ENCODE assay signal across 20 cellular contexts in the genomic region with DNA sequence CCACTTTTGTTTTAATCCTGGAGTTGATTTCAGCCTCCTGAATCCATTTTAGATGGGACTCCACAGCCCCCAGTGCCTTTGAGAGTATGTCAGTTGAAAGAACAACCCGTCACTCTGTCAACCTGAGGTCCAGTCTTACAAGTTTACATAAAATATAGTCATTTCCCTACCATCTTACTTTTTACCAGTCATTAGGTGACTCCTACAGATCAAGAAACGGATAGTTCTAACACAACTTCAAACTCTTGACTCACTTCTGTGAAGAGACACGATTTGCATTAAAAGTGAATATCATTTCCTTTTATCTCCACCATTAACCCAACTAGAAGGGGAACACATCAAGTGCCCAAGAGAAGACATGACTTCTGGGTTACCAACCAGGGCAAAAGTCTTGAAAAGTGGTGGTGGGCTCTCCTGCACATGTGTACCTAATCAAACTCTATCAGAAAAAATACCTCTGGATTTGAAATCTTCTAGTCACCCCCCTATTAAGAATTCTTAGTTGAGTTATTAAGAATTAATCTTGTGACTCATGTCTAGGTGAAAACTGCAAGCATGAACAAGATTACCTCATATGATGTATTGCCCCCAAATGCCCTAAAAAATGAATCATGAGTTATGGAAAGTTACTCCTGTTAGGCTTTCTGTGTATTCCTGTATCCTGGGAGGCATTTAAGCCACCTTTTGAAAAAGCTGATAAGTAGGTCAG.
DNase-seq lines count a peak whose midpoint lies in the region; ATAC-seq and TF ChIP-seq lines count a peak whose summit lies in the region.
"Had no signal": no experiment of that assay in that cellular context is flagged by ENCODE, and none has a peak within 500 bp of the region (broad histone marks: within the 10 kb centered on the region; RNA-seq: fewer than 3 reads in every experiment).

No MANE protein-coding gene starts in this region.

- TF ChIP-seq CTCF in choroid plexus epithelial cell (conservative IDR thresholded peaks at IDR 0.05; ENCODE audit: low read depth, low read length) (no peak), tibial nerve (IDR thresholded peaks at IDR 0.05) (no peak)

- ATAC-seq in activated CD4-positive, CD25-positive, alpha-beta regulatory T cell treated with anti-CD3 and anti-CD28 coated beads, Interleukin-2, amount 50 U/mL, for 24 hours = peak; percentile 35 to 64
- ATAC-seq in GM18861 (IDR thresholded peaks at IDR 0.05; ENCODE audit: unreplicated experiment) = no peak
- no peak for ATAC-seq in HG03439 (IDR thresholded peaks at IDR 0.05; ENCODE audit: unreplicated experiment)
- ATAC-seq: HCT116 had no signal

- no peak for DNase-seq in activated CD4-positive, CD25-positive, alpha-beta regulatory T cell (lab: John Stamatoyannopoulos, UW)
- peak; percentile 50 for DNase-seq in M059J (ENCODE audit: low read depth)
- DNase-seq in choroid plexus epithelial cell (ENCODE audit: low read depth) = peak; percentile 41
- DNase-seq in kidney glomerular epithelial cell (lab: John Stamatoyannopoulos, UW) = peak; percentile 95
- no peak for DNase-seq in tibial nerve (ENCODE audit: low spot score in 2 of 2)
- DNase-seq: BE2C; caudate nucleus; GDM1; hippocampal formation; NCI-H2029; NCI-H446 treated with DMSO at 0.1 percent for 48 hours; Peyer's patch; small intestine; stimulated activated CD4-positive, alpha-beta T cell treated with anti-CD3 and anti-CD28 coated beads, Interleukin-4, amount 100 ng/mL, for 24 hours; T1000 had no signal

- H3K27me3 ChIP-seq in tibial nerve = no peaks in the 10 kb centered on the region
- H3K27me3 ChIP-seq: BE2C, Peyer's patch had no signal

- H3K9me3 ChIP-seq in tibial nerve = no peaks in the 10 kb centered on the region
- H3K9me3 ChIP-seq: BE2C, Peyer's patch had no signal

- H3K4me1 ChIP-seq in tibial nerve = no peaks in the 10 kb centered on the region
- H3K4me1 ChIP-seq: Peyer's patch had no signal

- no peaks in the 10 kb centered on the region for H3K36me3 ChIP-seq in tibial nerve
- H3K36me3 ChIP-seq: BE2C, Peyer's patch had no signal

- H3K27ac ChIP-seq in tibial nerve = no peak overlapping the region
- H3K27ac ChIP-seq: 22Rv1, Peyer's patch had no signal

- 97% methylated on average over 3 of the region's 3 CpGs for WGBS in tibial nerve, 2 donors

- no peak for TF ChIP-seq POLR2A in tibial nerve (IDR thresholded peaks at IDR 0.05)

- TF ChIP-seq EP300 in tibial nerve (IDR thresholded peaks at IDR 0.05) = no peak

- no peak overlapping the region for H3K4me3 ChIP-seq in choroid plexus epithelial cell (ENCODE audit: low read depth, low read length)
- no peak overlapping the region for H3K4me3 ChIP-seq in tibial nerve
- H3K4me3 ChIP-seq: Peyer's patch had no signal

Comparison
In these comparisons a context has a peak if more than half of its experiments do, and no peak if none do; other contexts are left out.
1. ATAC-seq: peak in activated CD4-positive, CD25-positive, alpha-beta regulatory T cell treated with anti-CD3 and anti-CD28 coated beads, Interleukin-2, amount 50 U/mL, for 24 hours (2 of 2); none in GM18861 (single experiment) and HG03439 (single experiment).
2. DNase-seq: peak in M059J (single experiment), choroid plexus epithelial cell (single experiment) and kidney glomerular epithelial cell (single experiment); none in activated CD4-positive, CD25-positive, alpha-beta regulatory T cell (0 of 4) and tibial nerve (0 of 2).